ENCODE assay signal across 16 cellular contexts in genomic region chr1:83928396-83928795, GRCh38.
"Had no signal": no experiment of that assay in that cellular context is flagged by ENCODE, and none has a peak within 500 bp of the region (broad histone marks: within the 10 kb centered on the region; RNA-seq: fewer than 3 reads in every experiment).

No MANE protein-coding gene starts in this region.

- H3K4me3 ChIP-seq: lung, upper lobe of left lung had no signal

- H3K27ac ChIP-seq: upper lobe of left lung had no signal

- H3K4me1 ChIP-seq: upper lobe of left lung had no signal

- DNase-seq: activated CD4-positive, alpha-beta T cell treated with anti-CD3 and anti-CD28 coated beads, Interleukin-2, amount 10 ng/mL, durations not matched to agents 24 days and 14 days; activated CD8-positive, alpha-beta T cell treated with anti-CD3 and anti-CD28 coated beads for 36 hours; activated naive CD4-positive, alpha-beta T cell treated with Interleukin-2 at 50 U/mL for 16 hours; activated naive CD8-positive, alpha-beta T cell treated with anti-CD3 and anti-CD28 coated beads, Interleukin-2, amount 10 ng/mL, durations not matched to agents 7 days and 5 days; activated T-cell treated with anti-CD3 and anti-CD28 coated beads, Interleukin-2, amount 50 U/mL, for 24 hours; cortex of kidney; effector CD4-positive, alpha-beta T cell; immature natural killer cell; kidney glomerular epithelial cell; occipital lobe; retina; small intestine; stimulated activated CD4-positive, alpha-beta T cell treated with anti-CD3 and anti-CD28 coated beads, Interleukin-15, amount 100 ng/mL, for 24 hours; stimulated activated CD4-positive, alpha-beta T cell treated with anti-CD3 and anti-CD28 coated beads, Interleukin-2, amount 100 ng/mL, for 48 hours; upper lobe of left lung had no signal

- H3K27me3 ChIP-seq: upper lobe of left lung had no signal

- ATAC-seq: activated CD8-positive, alpha-beta T cell treated with anti-CD3 and anti-CD28 coated beads for 36 hours had no signal

- H3K36me3 ChIP-seq: upper lobe of left lung had no signal

- H3K9me3 ChIP-seq: upper lobe of left lung had no signal
